Comparison of ENCODE assay signal across 10 cellular contexts in genomic region chr7:130943981-130944380, GRCh38.
DNase-seq lines count a peak whose midpoint lies in the region; ATAC-seq and TF ChIP-seq lines count a peak whose summit lies in the region.
"Had no signal": no experiment of that assay in that cellular context is flagged by ENCODE, and none has a peak within 500 bp of the region (broad histone marks: within the 10 kb centered on the region; RNA-seq: fewer than 3 reads in every experiment).

No MANE protein-coding gene starts in this region.

- H3K23ac ChIP-seq in H9 (ENCODE audit: insufficient read length, low read depth, low read length) = no peak overlapping the region

- no peak overlapping the region for H3K14ac ChIP-seq in H9 (ENCODE audit: insufficient read depth, low read length)

- no peak overlapping the region for H4K8ac ChIP-seq in H9 (replicated peaks; ENCODE audit: insufficient read length, low read depth, low read length)

- H3K4me3 ChIP-seq in PC-3 (ENCODE audit: low read length) (peak overlapping the region; percentile 80), dorsolateral prefrontal cortex (peak overlapping the region in 56 of 59 donors; percentile 1 to 67 (median 46)), ovary (peak overlapping the region; percentile 27)

- no peak overlapping the region for H2BK5ac ChIP-seq in H9 (ENCODE audit: insufficient read length, low read length)

- no peaks in the 10 kb centered on the region for H3F3A ChIP-seq in PC-3 (ENCODE audit: low read length, unreplicated experiment)

- no peak overlapping the region for H4K91ac ChIP-seq in H9 (ENCODE audit: insufficient read length, low read depth, low read length)

- no peak overlapping the region for H3K4ac ChIP-seq in H9 (ENCODE audit: low read depth, low read length)

- TF ChIP-seq POLR2A in ovary (IDR thresholded peaks at IDR 0.05) = no peak

- peaks cover 56% of the 10 kb centered on the region for H3K4me1 ChIP-seq in PC-3 (ENCODE audit: insufficient read depth, low read length)
- H3K4me1 ChIP-seq in ovary (ENCODE audit: insufficient read depth) = peaks cover 7% of the 10 kb centered on the region
- H3K4me1 ChIP-seq in H9 (ENCODE audit: insufficient read depth, low read length) = peaks cover 2% of the 10 kb centered on the region; the same call in 1 of the 2 replicates

- intact Hi-C loops in Calu3 (cut with micrococcal nuclease; ENCODE audit: unreplicated experiment) (loop anchor here (5.0 kb wide), 1 partner anchor 63 kb away; no protein-coding TSS in a partner anchor), PC-3 (cut with micrococcal nuclease) (no loop called here), dorsolateral prefrontal cortex (cut with DNase I) (no loop called here), ovary (cut with DNase I) (no loop called here)

- H3K27ac Mint-ChIP-seq in Calu3 (ENCODE audit: unreplicated experiment) = peak overlapping the region; percentile 97
- H3K27ac Mint-ChIP-seq in H9 = no peak overlapping the region; a peak in 1 of 7 replicates

- H3K27me3 Mint-ChIP-seq in Calu3 (ENCODE audit: unreplicated experiment) = no peaks in the 10 kb centered on the region
- H3K27me3 Mint-ChIP-seq in H9 (ENCODE audit: low read depth) = no peaks in the 10 kb centered on the region

- BruUV-seq in Calu3 (replicated peaks; lab: Mats Ljungman, UMichigan) (no TSS peak), PC-3 (replicated peaks; lab: Mats Ljungman, UMichigan) (no TSS peak)

- H2BK120ac ChIP-seq in H9 (ENCODE audit: low read depth, low read length, poor library complexity, severe bottlenecking) = no peak overlapping the region

- H3K36me3 ChIP-seq in PC-3 (ENCODE audit: low read depth, low read length) (no peaks in the 10 kb centered on the region; the same call in 1 of the 2 replicates), ovary (no peaks in the 10 kb centered on the region)

- H3K79me2 ChIP-seq in PC-3 (ENCODE audit: low read length) (peaks cover 68% of the 10 kb centered on the region), H9 (ENCODE audit: insufficient read depth, low read length) (no peaks in the 10 kb centered on the region)

- ATAC-seq in PC-3 (peak; percentile 11), HG03342 (IDR thresholded peaks at IDR 0.05; ENCODE audit: unreplicated experiment) (no peak), HG02981 (IDR thresholded peaks at IDR 0.05; ENCODE audit: unreplicated experiment) (no peak)

- no peak overlapping the region for H2AK5ac ChIP-seq in H9 (ENCODE audit: insufficient read length, low read length)

- H3K4me2 ChIP-seq in PC-3 (ENCODE audit: low read length) (peak overlapping the region; percentile 83), H9 (ENCODE audit: insufficient read depth, insufficient read length, low read length) (no peak overlapping the region)

- H3K36me3 Mint-ChIP-seq in Calu3 (ENCODE audit: insufficient read depth, unreplicated experiment) = peaks cover 51% of the 10 kb centered on the region
- no peaks in the 10 kb centered on the region; a peak in 3 of 7 replicates for H3K36me3 Mint-ChIP-seq in H9 (ENCODE audit: insufficient read depth in 1 of 3, low read depth in 3 of 3)

- no peak overlapping the region for H3K18ac ChIP-seq in H9 (ENCODE audit: insufficient read length, low read depth, low read length)

- H3T11ph ChIP-seq in H9 (ENCODE audit: low read length) = no peak overlapping the region

- POLR2A ChIA-PET in PC-3 (lab: Charles Lee; ENCODE audit: unreplicated experiment) = interaction anchor here (0.6 kb wide), 2 partner anchors 16 to 51 kb away, joined by 5 to 18 read pairs; no protein-coding TSS in a partner anchor

- H2BK15ac ChIP-seq in H9 (ENCODE audit: low read depth, low read length) = no peak overlapping the region

- H2BK20ac ChIP-seq in H9 (ENCODE audit: low read depth, low read length, poor library complexity, severe bottlenecking) = no peak overlapping the region

- no peak for DNase-seq in Calu3
- peak; percentile 26 for DNase-seq in PC-3
- no peak for DNase-seq in dorsolateral prefrontal cortex
- no peak for DNase-seq in ovary
- DNase-seq in stimulated activated naive CD4-positive, alpha-beta T cell treated with Interleukin-2 at 50 U/mL for 16 hours (lab: John Stamatoyannopoulos, UW) = no peak
- DNase-seq in H9 = no peak
- DNase-seq: cerebellar nuclear complex, islet precursor cell had no signal

- peak overlapping the region; percentile 86 for H3K9ac ChIP-seq in PC-3 (ENCODE audit: low read length)
- H3K9ac ChIP-seq in H9 (ENCODE audit: extremely low read depth, insufficient read length, low read length) = no peak overlapping the region

- no peaks in the 10 kb centered on the region for H3K23me2 ChIP-seq in H9 (ENCODE audit: insufficient read length, low read depth, low read length, poor library complexity, severe bottlenecking)

- no peaks in the 10 kb centered on the region for H3K9me3 ChIP-seq in PC-3 (ENCODE audit: low read length)
- no peaks in the 10 kb centered on the region for H3K9me3 ChIP-seq in ovary
- no peaks in the 10 kb centered on the region for H3K9me3 ChIP-seq in H9 (ENCODE audit: control insufficient read depth, low read depth, low read length)

- CTCF ChIA-PET in Calu3 (lab: Charles Lee) = interaction anchor here (1.2 to 1.8 kb wide), 3 partner anchors 16 to 53 kb away, joined by 4 to 8 read pairs (median 7); no protein-coding TSS in a partner anchor
- CTCF ChIA-PET in PC-3 (lab: Charles Lee) = no interaction called here

- H3K4me1 Mint-ChIP-seq in Calu3 (ENCODE audit: low read depth, unreplicated experiment) (peaks cover 30% of the 10 kb centered on the region), H9 (peaks cover 27 to 35% of the 10 kb centered on the region in 2 experiments)

- H3K9me2 ChIP-seq in PC-3 (replicated peaks; ENCODE audit: low read length) = no peaks in the 10 kb centered on the region

- H2BK12ac ChIP-seq in H9 (ENCODE audit: insufficient read length, low read depth, low read length) = no peak overlapping the region

- H3K9me3 Mint-ChIP-seq in Calu3 (ENCODE audit: low read depth, unreplicated experiment) (peaks cover 3% of the 10 kb centered on the region), H9 (no peaks in the 10 kb centered on the region; a peak in 1 of 5 replicates)

- 28 to 48% (median 32%) methylated on average over 3 of the region's 3 CpGs for WGBS in ovary, 3 donors
- no CpG with 5 or more reads among the region's 3 CpGs for WGBS in H9 (ENCODE audit: extremely low coverage, insufficient read length, low lambda C conversion rate)

- H3K27me3 ChIP-seq in PC-3 (ENCODE audit: low read length) = no peaks in the 10 kb centered on the region
- no peaks in the 10 kb centered on the region for H3K27me3 ChIP-seq in dorsolateral prefrontal cortex
- H3K27me3 ChIP-seq in ovary = no peaks in the 10 kb centered on the region
- H3K27me3 ChIP-seq in H9 (ENCODE audit: insufficient read depth, low read length) = no peaks in the 10 kb centered on the region

- H3K79me1 ChIP-seq in H9 (ENCODE audit: insufficient read depth, low read depth, low read length, poor library complexity, severe bottlenecking) = no peaks in the 10 kb centered on the region

- TF ChIP-seq CTCF in Calu3 (IDR thresholded peaks at IDR 0.05; ENCODE audit: unreplicated experiment) (no peak), PC-3 (conservative IDR thresholded peaks at IDR 0.05; ENCODE audit: low read depth, low read length) (no peak), dorsolateral prefrontal cortex (IDR thresholded peaks at IDR 0.05 in 54 of 56, conservative IDR thresholded peaks at IDR 0.05 in 2 of 56; ENCODE audit: low read depth in 1 of 56, partially characterized antibody in 56 of 56) (no peak), ovary (IDR thresholded peaks at IDR 0.05) (no peak), H9 (conservative IDR thresholded peaks at IDR 0.05) (no peak)

- H4K20me1 ChIP-seq in PC-3 (ENCODE audit: low read length) = no peaks in the 10 kb centered on the region
- H4K20me1 ChIP-seq in H9 (ENCODE audit: control insufficient read depth, insufficient read depth, insufficient read length) = no peaks in the 10 kb centered on the region

- H3K4me3 Mint-ChIP-seq in Calu3 (ENCODE audit: low read depth, unreplicated experiment) (peak overlapping the region; percentile 90), H9 (no peak overlapping the region)

- no peak overlapping the region for H3K56ac ChIP-seq in H9 (ENCODE audit: insufficient read length, low read depth, low read length)

- H3K27ac ChIP-seq in PC-3 (ENCODE audit: low read length) (peak overlapping the region; percentile 87), dorsolateral prefrontal cortex (peak overlapping the region in 56 of 59 donors; percentile 15 to 88 (median 74)), ovary (peak overlapping the region; percentile 25 to 85), H9 (ENCODE audit: insufficient read length, low read depth, low read length) (no peak overlapping the region)

- TF ChIP-seq EP300 in ovary (IDR thresholded peaks at IDR 0.05) = no peak

- H2AFZ ChIP-seq in PC-3 (ENCODE audit: low read length) (no peak overlapping the region), H9 (ENCODE audit: low read length) (no peak overlapping the region)

- H4K5ac ChIP-seq in H9 (ENCODE audit: insufficient read length, low read depth, low read length) = no peak overlapping the region

Comparison
In these comparisons a context has a peak if more than half of its experiments do, and no peak if none do; other contexts are left out.
1. H3K4me3 ChIP-seq: peak in every context shown above with its lines; median percentile 80 in PC-3; 46 in dorsolateral prefrontal cortex; 27 in ovary.